19 cellular contexts compared by ENCODE assay signal in genomic region chr19:23318143-23318542, GRCh38.
DNase-seq lines count a peak whose midpoint lies in the region; ATAC-seq and TF ChIP-seq lines count a peak whose summit lies in the region.
"Had no signal": no experiment of that assay in that cellular context is flagged by ENCODE, and none has a peak within 500 bp of the region (broad histone marks: within the 10 kb centered on the region; RNA-seq: fewer than 3 reads in every experiment).

No MANE protein-coding gene starts in this region.

- DNase-seq in stimulated activated CD4-positive, alpha-beta T cell treated with anti-CD3 and anti-CD28 coated beads, Interleukin-15, amount 100 ng/mL, for 24 hours = peak; percentile 9
- DNase-seq in stimulated activated CD4-positive, alpha-beta T cell treated with anti-CD3 and anti-CD28 coated beads, Interleukin-2, amount 100 ng/mL, for 24 hours = no peak
- DNase-seq in PC-3 (peak; percentile 38), epithelial cell of esophagus (ENCODE audit: low read depth) (peak; percentile 55), heart right ventricle (no peak), GM03348 (ENCODE audit: low spot score) (no peak)
- no peak for DNase-seq in stimulated activated naive CD8-positive, alpha-beta T cell treated with anti-CD3 and anti-CD28 coated beads, Interleukin-15, Interleukin-2, amounts not matched to agents 100 U/mL and 50 U/mL, for 24 hours
- DNase-seq: activated CD8-positive, alpha-beta memory T cell treated with anti-CD3 and anti-CD28 coated beads, Interleukin-2, amount 10 ng/mL, durations not matched to agents 7 days and 5 days; H9; Kasumi-1; naive B cell; NCI-H1092 treated with DMSO at 0.1 percent for 48 hours; NCI-H2029; NCI-H226; NCI-H748 treated with DMSO at 0.1 percent for 48 hours; psoas muscle; SHP77 treated with DMSO at 0.1 percent for 48 hours; stomach; tibial artery had no signal

- no TSS peak for BruUV-seq in PC-3 (replicated peaks; lab: Mats Ljungman, UMichigan)

- H3K9me3 ChIP-seq in PC-3 (ENCODE audit: low read length) (peaks cover 8% of the 10 kb centered on the region; the same call in 1 of the 2 replicates), heart right ventricle (peaks cover 0 to 26% (median 0%) of the 10 kb centered on the region in 11 donors)

- no peaks in the 10 kb centered on the region for H3K36me3 ChIP-seq in PC-3 (ENCODE audit: low read depth, low read length)
- no peaks in the 10 kb centered on the region for H3K36me3 ChIP-seq in heart right ventricle
- H3K36me3 ChIP-seq: stomach had no signal

- H3K79me2 ChIP-seq in PC-3 (ENCODE audit: low read length) = no peaks in the 10 kb centered on the region

- H3K27me3 ChIP-seq in PC-3 (ENCODE audit: low read length) (no peaks in the 10 kb centered on the region), heart right ventricle (no peaks in the 10 kb centered on the region)
- H3K27me3 ChIP-seq: stomach, tibial artery had no signal

- H3K4me1 ChIP-seq in PC-3 (ENCODE audit: insufficient read depth, low read length) (peaks cover 7% of the 10 kb centered on the region), heart right ventricle (no peaks in the 10 kb centered on the region)
- H3K4me1 ChIP-seq: psoas muscle, stomach, tibial artery had no signal

- ATAC-seq in PC-3 = 0 out of 2 replicates have a peak, but pooled peaks have one; percentile 12
- ATAC-seq in stimulated activated naive CD8-positive, alpha-beta T cell treated with anti-CD3 and anti-CD28 coated beads, Interleukin-15, Interleukin-2, amounts not matched to agents 100 U/mL and 50 U/mL, for 24 hours = peak; percentile 84
- no peak for ATAC-seq in heart right ventricle
- ATAC-seq: activated CD8-positive, alpha-beta memory T cell treated with anti-CD3 and anti-CD28 coated beads, Interleukin-2, amount 10 ng/mL, durations not matched to agents 7 days and 5 days had no signal

- POLR2A ChIA-PET in PC-3 (lab: Charles Lee; ENCODE audit: unreplicated experiment) = no interaction called here

- no peak overlapping the region for H2AFZ ChIP-seq in PC-3 (ENCODE audit: low read length)

- CTCF ChIA-PET in PC-3 (lab: Charles Lee) = no interaction called here

- no peak overlapping the region for H3K9ac ChIP-seq in PC-3 (ENCODE audit: low read length)

- no peaks in the 10 kb centered on the region for H3K9me2 ChIP-seq in PC-3 (replicated peaks; ENCODE audit: low read length)

- no peaks in the 10 kb centered on the region for H4K20me1 ChIP-seq in PC-3 (ENCODE audit: low read length)

- H3K4me3 ChIP-seq in PC-3 (ENCODE audit: low read length) = no peak overlapping the region
- H3K4me3 ChIP-seq in epithelial cell of esophagus (ENCODE audit: low read length) = no peak overlapping the region
- H3K4me3 ChIP-seq in heart right ventricle = no peak overlapping the region
- H3K4me3 ChIP-seq: psoas muscle, stomach, tibial artery had no signal

- H3K27ac ChIP-seq in PC-3 (ENCODE audit: low read length) = no peak overlapping the region
- no peak overlapping the region for H3K27ac ChIP-seq in heart right ventricle
- H3K27ac ChIP-seq: psoas muscle, stomach, tibial artery had no signal

- WGBS in heart right ventricle, 2 donors = 89 to 94% methylated on average over 1 of the region's 1 CpG

- H3K4me2 ChIP-seq in PC-3 (ENCODE audit: low read length) = no peak overlapping the region

- TF ChIP-seq CTCF in PC-3 (conservative IDR thresholded peaks at IDR 0.05; ENCODE audit: low read depth, low read length) (no peak), epithelial cell of esophagus (IDR thresholded peaks at IDR 0.05; ENCODE audit: insufficient read depth, low read depth, low read length, missing control alignments) (no peak), heart right ventricle (IDR thresholded peaks at IDR 0.05) (no peak)

- intact Hi-C loops in PC-3 (cut with micrococcal nuclease) (no loop called here), heart right ventricle (cut with DNase I) (no loop called here)

- no peaks in the 10 kb centered on the region for H3F3A ChIP-seq in PC-3 (ENCODE audit: low read length, unreplicated experiment)

Comparison
In these comparisons a context has a peak if more than half of its experiments do, and no peak if none do; other contexts are left out.
1. DNase-seq: peak in stimulated activated CD4-positive, alpha-beta T cell treated with anti-CD3 and anti-CD28 coated beads, Interleukin-15, amount 100 ng/mL, for 24 hours (single experiment), PC-3 (single experiment) and epithelial cell of esophagus (single experiment); none in stimulated activated CD4-positive, alpha-beta T cell treated with anti-CD3 and anti-CD28 coated beads, Interleukin-2, amount 100 ng/mL, for 24 hours (0 of 2), stimulated activated naive CD8-positive, alpha-beta T cell treated with anti-CD3 and anti-CD28 coated beads, Interleukin-15, Interleukin-2, amounts not matched to agents 100 U/mL and 50 U/mL, for 24 hours (single experiment), heart right ventricle (0 of 2) and GM03348 (single experiment).
2. ATAC-seq: peak in PC-3 (single experiment) and stimulated activated naive CD8-positive, alpha-beta T cell treated with anti-CD3 and anti-CD28 coated beads, Interleukin-15, Interleukin-2, amounts not matched to agents 100 U/mL and 50 U/mL, for 24 hours (single experiment); none in heart right ventricle (0 of 8).